Comparison of ENCODE assay signal across 27 cellular contexts in genomic region chr15:89099968-89100367, GRCh38. TPM values are rescaled to one million over a fixed set of nuclear protein-coding genes. Genes with fewer than 3 reads are reported as not detected.
DNase-seq lines count a peak whose midpoint lies in the region; ATAC-seq and TF ChIP-seq lines count a peak whose summit lies in the region.
"Had no signal": no experiment of that assay in that cellular context is flagged by ENCODE, and none has a peak within 500 bp of the region (broad histone marks: within the 10 kb centered on the region; RNA-seq: fewer than 3 reads in every experiment).

No MANE protein-coding gene starts in this region.

- TF ChIP-seq CTCF in MCF 10A (IDR thresholded peaks at IDR 0.05; ENCODE audit: unreplicated experiment) (no peak), breast epithelium (IDR thresholded peaks at IDR 0.05) (no peak), RWPE1 (conservative IDR thresholded peaks at IDR 0.05; ENCODE audit: low read depth) (no peak), foreskin keratinocyte (conservative IDR thresholded peaks at IDR 0.05) (no peak), smooth muscle cell (IDR thresholded peaks at IDR 0.05; ENCODE audit: borderline replicate concordance, insufficient read depth, poor library complexity, severe bottlenecking) (no peak)

- WGBS in smooth muscle cell (ENCODE audit: low lambda C conversion rate), result 98% methylated on average over 3 of the region's 3 CpGs

- ATAC-seq in foreskin keratinocyte (peak; percentile 5), HG02885 (IDR thresholded peaks at IDR 0.05; ENCODE audit: poor library complexity, unreplicated experiment) (no peak)
- ATAC-seq: activated T-helper 17 cell treated with anti-CD3 and anti-CD28 coated beads, Interleukin-2, amount 50 U/mL, for 72 hours; CD8-positive, alpha-beta T cell; WTC11 had no signal

- no peak for TF ChIP-seq POLR2A in breast epithelium (IDR thresholded peaks at IDR 0.05)

- H3K4me3 Mint-ChIP-seq in MCF 10A (ENCODE audit: unreplicated experiment), result no peak overlapping the region
- H3K4me3 Mint-ChIP-seq: activated naive CD4-positive, alpha-beta T cell treated with anti-CD3 and anti-CD28 coated beads, Interleukin-2, amount 50 U/mL, for 24 hours; activated T-helper 17 cell treated with anti-CD3 and anti-CD28 coated beads, Interleukin-2, amount 50 U/mL, for 72 hours; CD8-positive, alpha-beta T cell; H9; WTC11 had no signal

- H3K27ac Mint-ChIP-seq in MCF 10A (ENCODE audit: low read depth, unreplicated experiment), result peak overlapping the region; percentile 98
- H3K27ac Mint-ChIP-seq: activated naive CD4-positive, alpha-beta T cell treated with anti-CD3 and anti-CD28 coated beads, Interleukin-2, amount 50 U/mL, for 24 hours; activated T-helper 17 cell treated with anti-CD3 and anti-CD28 coated beads, Interleukin-2, amount 50 U/mL, for 72 hours; CD8-positive, alpha-beta T cell; H9; WTC11 had no signal

- H3K4me3 ChIP-seq in breast epithelium, result no peak overlapping the region
- H3K4me3 ChIP-seq in smooth muscle cell, result no peak overlapping the region
- H3K4me3 ChIP-seq: thyroid gland had no signal

- no peak overlapping the region for H3K4me2 ChIP-seq in smooth muscle cell

- BruUV-seq in MCF 10A (replicated peaks; lab: Mats Ljungman, UMichigan), result no TSS peak

- DNase-seq in MCF 10A (ENCODE audit: unreplicated experiment), result no peak
- DNase-seq in breast epithelium (ENCODE audit: low spot score in 2 of 2), result no peak
- DNase-seq in RWPE1 (ENCODE audit: low spot score), result no peak
- peak in 1 of 2 donors; percentile 56 for DNase-seq in foreskin keratinocyte
- no peak for DNase-seq in smooth muscle cell (lab: John Stamatoyannopoulos, UW; ENCODE audit: unreplicated experiment)
- DNase-seq in stimulated activated CD8-positive, alpha-beta memory T cell treated with anti-CD3 and anti-CD28 coated beads, Interleukin-4, amount 100 ng/mL, for 48 hours, result no peak
- DNase-seq in NCI-H1417 (lab: John Stamatoyannopoulos, UW), result no peak
- DNase-seq: activated CD4-positive, alpha-beta T cell treated with anti-CD3 and anti-CD28 coated beads, Interleukin-2, amount 50 U/mL, for 48 hours; activated CD8-positive, alpha-beta memory T cell treated with anti-CD3 and anti-CD28 coated beads, Interleukin-2, amount 50 U/mL, for 4 hours; AML-193; CD8-positive, alpha-beta T cell; central memory CD4-positive, alpha-beta T cell; foreskin fibroblast; H9; hypothalamus; NCI-H1092; NCI-H1930; NCI-H2227 treated with DMSO at 0.1 percent for 48 hours; NCI-H774; stimulated activated CD4-positive, alpha-beta T cell treated with anti-CD3 and anti-CD28 coated beads, Interleukin-4, amount 100 ng/mL, for 24 hours; stimulated activated naive CD4-positive, alpha-beta T cell; thyroid gland had no signal

- no peak overlapping the region for H2AFZ ChIP-seq in smooth muscle cell (ENCODE audit: low read depth)

- no peaks in the 10 kb centered on the region for H3K9me3 Mint-ChIP-seq in MCF 10A (ENCODE audit: unreplicated experiment)
- H3K9me3 Mint-ChIP-seq: activated naive CD4-positive, alpha-beta T cell treated with anti-CD3 and anti-CD28 coated beads, Interleukin-2, amount 50 U/mL, for 24 hours; activated T-helper 17 cell treated with anti-CD3 and anti-CD28 coated beads, Interleukin-2, amount 50 U/mL, for 72 hours; CD8-positive, alpha-beta T cell; H9; WTC11 had no signal

- no peak overlapping the region for H3K27ac ChIP-seq in breast epithelium
- H3K27ac ChIP-seq in RWPE1, result peak overlapping the region; percentile 72
- H3K27ac ChIP-seq in foreskin keratinocyte, result peak overlapping the region; percentile 88
- H3K27ac ChIP-seq in smooth muscle cell (ENCODE audit: low read depth), result peak overlapping the region; percentile 97
- H3K27ac ChIP-seq: 22Rv1, thyroid gland had no signal

- POLR2A ChIA-PET in MCF 10A (lab: Yijun Ruan, JAX), result interaction anchor here (3.1 to 10.0 kb wide), 3 partner anchors 11 to 21 kb away, joined by 13 to 229 read pairs (median 61); partner anchors contain the start of gene ABHD2
- POLR2A ChIA-PET in RWPE1 (lab: Yijun Ruan, JAX; ENCODE audit: low non-redundant PET), result interaction anchor here (1.4 kb wide), 1 partner anchor 12 kb away, joined by 3 read pairs; the partner anchor contains the start of gene ABHD2

- CTCF ChIA-PET in MCF 10A (lab: Yijun Ruan, JAX), result interaction anchor here (0.6 to 3.6 kb wide), 7 partner anchors 8 to 107 kb away, joined by 3 to 14 read pairs (median 5); partner anchors contain the start of gene ABHD2
- CTCF ChIA-PET in RWPE1 (lab: Yijun Ruan, JAX), result no interaction called here

- H3K4me1 ChIP-seq in breast epithelium (peaks cover 0 to 8% of the 10 kb centered on the region in 2 donors), foreskin keratinocyte (peaks cover 32% of the 10 kb centered on the region), smooth muscle cell (ENCODE audit: low read depth) (peaks cover 4% of the 10 kb centered on the region)

- peaks cover 28% of the 10 kb centered on the region for H3K79me2 ChIP-seq in smooth muscle cell (ENCODE audit: low read depth)

- H3K36me3 Mint-ChIP-seq in MCF 10A (ENCODE audit: insufficient read depth, unreplicated experiment), result no peaks in the 10 kb centered on the region
- H3K36me3 Mint-ChIP-seq: WTC11 had no signal

- H3K27me3 ChIP-seq in breast epithelium (no peaks in the 10 kb centered on the region), foreskin keratinocyte (no peaks in the 10 kb centered on the region), smooth muscle cell (ENCODE audit: low read depth) (no peaks in the 10 kb centered on the region)
- H3K27me3 ChIP-seq: thyroid gland had no signal

- H3K9me3 ChIP-seq in breast epithelium (no peaks in the 10 kb centered on the region), smooth muscle cell (replicated peaks; ENCODE audit: low read depth) (no peaks in the 10 kb centered on the region)
- H3K9me3 ChIP-seq: thyroid gland had no signal

- H3F3A ChIP-seq in smooth muscle cell (ENCODE audit: low read depth), result peaks cover 13% of the 10 kb centered on the region

- H3K27me3 Mint-ChIP-seq in MCF 10A (ENCODE audit: insufficient read depth, unreplicated experiment), result no peaks in the 10 kb centered on the region
- H3K27me3 Mint-ChIP-seq: activated naive CD4-positive, alpha-beta T cell treated with anti-CD3 and anti-CD28 coated beads, Interleukin-2, amount 50 U/mL, for 24 hours; activated T-helper 17 cell treated with anti-CD3 and anti-CD28 coated beads, Interleukin-2, amount 50 U/mL, for 72 hours had no signal

- H3K4me1 Mint-ChIP-seq in MCF 10A (ENCODE audit: insufficient read depth, unreplicated experiment), result peaks cover 42% of the 10 kb centered on the region

- H3K9ac ChIP-seq in smooth muscle cell (ENCODE audit: low read depth), result no peak overlapping the region

- H3K36me3 ChIP-seq in breast epithelium (no peaks in the 10 kb centered on the region), smooth muscle cell (ENCODE audit: low read depth) (no peaks in the 10 kb centered on the region)
- H3K36me3 ChIP-seq: thyroid gland had no signal

- peaks cover 3% of the 10 kb centered on the region for H4K20me1 ChIP-seq in smooth muscle cell (ENCODE audit: low read depth)

- intact Hi-C loops in MCF 10A (cut with micrococcal nuclease) (loop anchor here (2.0 kb wide), 1 partner anchor 21 kb away; no protein-coding TSS in a partner anchor), breast epithelium (cut with DNase I; ENCODE audit: low total_unique reads) (no loop called here)

RNA-seq across cellular contexts. Expression of gene ABHD2, which starts 11.7 kb away (rescaled TPM):
- total RNA-seq in MCF 10A (2022), result 47.7 and 55.9 TPM in 2 replicates
- 10 to 100 TPM; 76.7 to 91.2 (median 80.3) TPM for total RNA-seq in breast epithelium
- total RNA-seq in foreskin keratinocyte, result 32.7 and 41.4 TPM in 2 replicates
- polyA plus RNA-seq in foreskin keratinocyte, result 4.9 and 6.5 TPM in 2 replicates
- 19.0 and 23.9 TPM in 2 replicates for total RNA-seq in smooth muscle cell
- polyA plus RNA-seq in smooth muscle cell, result 9.4 and 12.8 TPM in 2 replicates

Comparison
In these comparisons a context has a peak if more than half of its experiments do, and no peak if none do; other contexts are left out.
1. H3K27ac ChIP-seq: peak in RWPE1 (single experiment), foreskin keratinocyte (single experiment) and smooth muscle cell (single experiment); none in breast epithelium (0 of 2).